In the genomic region with DNA sequence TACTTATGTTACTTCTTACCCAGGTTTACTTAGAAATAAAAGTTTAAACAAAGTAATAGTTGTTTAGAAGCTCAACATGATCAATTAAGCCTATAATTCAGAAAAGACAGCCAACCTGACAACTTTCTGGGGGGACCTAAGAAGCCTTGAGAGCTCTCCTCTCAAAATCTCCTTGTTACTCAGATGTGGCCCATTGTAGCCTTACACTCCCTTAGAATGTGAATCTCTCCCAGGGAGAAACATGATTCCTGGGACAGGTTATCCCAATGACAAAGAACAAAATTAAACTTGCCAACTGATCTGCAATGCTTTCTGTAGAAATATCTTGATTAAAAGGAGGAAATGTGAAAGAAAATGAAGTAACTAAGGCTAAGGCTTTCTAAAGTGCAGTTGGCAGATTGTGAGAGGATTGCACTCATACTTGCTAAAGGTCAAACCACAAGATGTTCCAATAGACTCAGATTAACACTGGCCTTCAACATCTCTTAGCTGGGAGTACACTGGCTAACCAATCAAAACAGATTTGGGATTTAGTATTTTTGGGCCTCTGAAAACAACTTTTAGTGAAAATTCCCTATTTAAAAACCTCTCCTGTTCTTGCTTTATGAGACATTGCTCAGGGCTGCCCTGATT, we compare ENCODE assay signal across 10 cellular contexts.
DNase-seq lines count a peak whose midpoint lies in the region; ATAC-seq and TF ChIP-seq lines count a peak whose summit lies in the region.
"Had no signal": no experiment of that assay in that cellular context is flagged by ENCODE, and none has a peak within 500 bp of the region (broad histone marks: within the 10 kb centered on the region; RNA-seq: fewer than 3 reads in every experiment).

No MANE protein-coding gene starts in this region.

- no peaks in the 10 kb centered on the region for H3K36me3 Mint-ChIP-seq in Calu3 (ENCODE audit: insufficient read depth, unreplicated experiment)
- no peaks in the 10 kb centered on the region for H3K36me3 Mint-ChIP-seq in immature natural killer cell

- BruUV-seq in Calu3 (replicated peaks; lab: Mats Ljungman, UMichigan) = no TSS peak

- TF ChIP-seq CTCF in Calu3 (IDR thresholded peaks at IDR 0.05; ENCODE audit: unreplicated experiment) = no peak

- intact Hi-C loops in Calu3 (cut with micrococcal nuclease; ENCODE audit: unreplicated experiment) = no loop called here

- H3K27ac Mint-ChIP-seq in stimulated activated naive CD8-positive, alpha-beta T cell treated with anti-CD3 and anti-CD28 coated beads, Interleukin-15, amount 100 ng/mL, for 72 hours = peak overlapping the region; percentile 92 to 93
- H3K27ac Mint-ChIP-seq in Calu3 (ENCODE audit: unreplicated experiment) (no peak overlapping the region), immature natural killer cell (peak overlapping the region in 1 of 6 donors; percentile 43)
- H3K27ac Mint-ChIP-seq: effector memory CD8-positive, alpha-beta T cell had no signal

- H3K27me3 Mint-ChIP-seq in stimulated activated naive CD8-positive, alpha-beta T cell treated with anti-CD3 and anti-CD28 coated beads, Interleukin-15, amount 100 ng/mL, for 72 hours = no peaks in the 10 kb centered on the region
- peaks cover 4% of the 10 kb centered on the region for H3K27me3 Mint-ChIP-seq in Calu3 (ENCODE audit: unreplicated experiment)
- no peaks in the 10 kb centered on the region for H3K27me3 Mint-ChIP-seq in immature natural killer cell (ENCODE audit: low read depth in 3 of 3)
- H3K27me3 Mint-ChIP-seq: effector memory CD8-positive, alpha-beta T cell had no signal

- H3K9me3 Mint-ChIP-seq in stimulated activated naive CD8-positive, alpha-beta T cell treated with anti-CD3 and anti-CD28 coated beads, Interleukin-15, amount 100 ng/mL, for 72 hours = no peaks in the 10 kb centered on the region
- H3K9me3 Mint-ChIP-seq in Calu3 (ENCODE audit: low read depth, unreplicated experiment) = no peaks in the 10 kb centered on the region
- H3K9me3 Mint-ChIP-seq in immature natural killer cell = no peaks in the 10 kb centered on the region
- H3K9me3 Mint-ChIP-seq: effector memory CD8-positive, alpha-beta T cell had no signal

- peak overlapping the region; percentile 19 to 35 for H3K4me3 Mint-ChIP-seq in stimulated activated naive CD8-positive, alpha-beta T cell treated with anti-CD3 and anti-CD28 coated beads, Interleukin-15, amount 100 ng/mL, for 72 hours
- H3K4me3 Mint-ChIP-seq in Calu3 (ENCODE audit: low read depth, unreplicated experiment) (no peak overlapping the region), immature natural killer cell (no peak overlapping the region)
- H3K4me3 Mint-ChIP-seq: effector memory CD8-positive, alpha-beta T cell had no signal

- CTCF ChIA-PET in Calu3 (lab: Charles Lee) = no interaction called here

- DNase-seq in SIG-M5 treated with dmso at 0.1 percent for 504 hours (lab: John Stamatoyannopoulos, UW; ENCODE audit: unreplicated experiment) = peak; percentile 18
- no peak for DNase-seq in SIG-M5 (lab: John Stamatoyannopoulos, UW)
- DNase-seq in OCI-M1 (lab: John Stamatoyannopoulos, UW) = peak; percentile 24
- peak; percentile 80 for DNase-seq in fibroblast of the conjunctiva (ENCODE audit: low read depth)
- DNase-seq in stimulated activated naive CD8-positive, alpha-beta T cell treated with anti-CD3 and anti-CD28 coated beads, Interleukin-15, amount 100 ng/mL, for 72 hours = no peak
- DNase-seq in anterior cingulate cortex (lab: John Stamatoyannopoulos, UW) = no peak
- no peak for DNase-seq in Calu3
- no peak for DNase-seq in immature natural killer cell
- DNase-seq: effector memory CD8-positive, alpha-beta T cell had no signal

- peaks cover 20% of the 10 kb centered on the region for H3K4me1 Mint-ChIP-seq in stimulated activated naive CD8-positive, alpha-beta T cell treated with anti-CD3 and anti-CD28 coated beads, Interleukin-15, amount 100 ng/mL, for 72 hours
- no peaks in the 10 kb centered on the region for H3K4me1 Mint-ChIP-seq in Calu3 (ENCODE audit: low read depth, unreplicated experiment)
- H3K4me1 Mint-ChIP-seq in immature natural killer cell = peaks cover 9 to 15% of the 10 kb centered on the region in 2 donors

- ATAC-seq in stimulated activated naive CD8-positive, alpha-beta T cell treated with anti-CD3 and anti-CD28 coated beads, Interleukin-15, amount 100 ng/mL, for 72 hours = peak; percentile 85
- ATAC-seq: A549; effector memory CD8-positive, alpha-beta T cell had no signal

Comparison
In these comparisons a context has a peak if more than half of its experiments do, and no peak if none do; other contexts are left out.
1. DNase-seq: peak in SIG-M5 treated with dmso at 0.1 percent for 504 hours (single experiment), OCI-M1 (single experiment) and fibroblast of the conjunctiva (single experiment); none in SIG-M5 (single experiment), stimulated activated naive CD8-positive, alpha-beta T cell treated with anti-CD3 and anti-CD28 coated beads, Interleukin-15, amount 100 ng/mL, for 72 hours (0 of 2), anterior cingulate cortex (0 of 58), Calu3 (single experiment) and immature natural killer cell (0 of 3).
2. H3K4me3 Mint-ChIP-seq: peak in stimulated activated naive CD8-positive, alpha-beta T cell treated with anti-CD3 and anti-CD28 coated beads, Interleukin-15, amount 100 ng/mL, for 72 hours (2 of 2); none in Calu3 (single experiment) and immature natural killer cell (0 of 5).